In genomic region chr17:82152114-82152513, GRCh38 we compare ENCODE assay signal across 17 cellular contexts.
"Had no signal": no experiment of that assay in that cellular context is flagged by ENCODE, and none has a peak within 500 bp of the region (broad histone marks: within the 10 kb centered on the region; RNA-seq: fewer than 3 reads in every experiment).

No MANE protein-coding gene starts in this region.

- H3K36me3 ChIP-seq: uterus had no signal

- FAIRE-seq: frontal cortex had no signal

- H3K4me1 ChIP-seq: testis, uterus had no signal

- DNase-seq: activated CD4-positive, alpha-beta T cell treated with anti-CD3 and anti-CD28 coated beads for 1 hour; activated CD4-positive, alpha-beta T cell treated with anti-CD3 and anti-CD28 coated beads, Interleukin-2, amount 50 U/mL, for 48 hours; activated CD8-positive, alpha-beta memory T cell treated with anti-CD3 and anti-CD28 coated beads, Interleukin-2, amount 10 ng/mL, durations not matched to agents 7 days and 5 days; activated effector memory CD4-positive, alpha-beta T cell treated with anti-CD3 and anti-CD28 coated beads, Interleukin-2, amount 50 U/mL, for 16 hours; activated T-cell treated with anti-CD3 and anti-CD28 coated beads, Interleukin-2, amount 50 U/mL, for 24 hours; brain microvascular endothelial cell; dermis blood vessel endothelial cell; kidney glomerular epithelial cell; occipital lobe; stimulated activated CD4-positive, alpha-beta T cell treated with anti-CD3 and anti-CD28 coated beads, Interleukin-2, amount 100 ng/mL, for 48 hours; stimulated activated naive CD4-positive, alpha-beta T cell treated with Interleukin-2 at 50 U/mL for 16 hours; SW 1271; testis; uterus had no signal

- H3K27me3 ChIP-seq: brain microvascular endothelial cell, testis, uterus had no signal

- H3K9me3 ChIP-seq: testis, uterus had no signal

- ATAC-seq: activated CD8-positive, alpha-beta memory T cell treated with anti-CD3 and anti-CD28 coated beads, Interleukin-2, amount 10 ng/mL, durations not matched to agents 7 days and 5 days; activated naive CD4-positive, alpha-beta T cell treated with anti-CD3 and anti-CD28 coated beads, Interleukin-2, amount 50 U/mL, for 72 hours; natural killer cell treated with Interleukin-12 subunit alpha and Interleukin-12 subunit beta and Interleukin-15 and Interleukin-18, amount 100 ng/mL, for 72 hours had no signal

- H3K27ac ChIP-seq: brain microvascular endothelial cell, testis, uterus had no signal

- H3K4me3 ChIP-seq: testis, uterus had no signal
